ENCODE assay signal across 12 cellular contexts in genomic region chr22:37314315-37315046, GRCh38. TPM values are rescaled to one million over a fixed set of nuclear protein-coding genes. Genes with fewer than 3 reads are reported as not detected.
DNase-seq lines count a peak whose midpoint lies in the region; ATAC-seq, FAIRE-seq and TF ChIP-seq lines count a peak whose summit lies in the region.
"Had no signal": no experiment of that assay in that cellular context is flagged by ENCODE, and none has a peak within 500 bp of the region (broad histone marks: within the 10 kb centered on the region; RNA-seq: fewer than 3 reads in every experiment).

No MANE protein-coding gene starts in this region.

- TF ChIP-seq CTCF in K562 (IDR thresholded peaks at IDR 0.05 in 2 of 3, conservative IDR thresholded peaks at IDR 0.05 in 1 of 3; ENCODE audit: insufficient read depth in 2 of 3, low read depth in 1 of 3, low read length in 3 of 3) (no peak; a peak in 2 of 6 replicates), SK-N-SH (IDR thresholded peaks at IDR 0.05) (no peak)

- TF ChIP-seq RAD21 in K562 (CRISPR knock-in tag; conservative IDR thresholded peaks at IDR 0.05 in 1 of 2, IDR thresholded peaks at IDR 0.05 in 1 of 2) (peak; percentile 20 to 60; a peak in 2 of 4 replicates), SK-N-SH (IDR thresholded peaks at IDR 0.05; ENCODE audit: low read length) (no peak)

- no peak overlapping the region for H2AFZ ChIP-seq in K562 (ENCODE audit: low read depth, low read length)
- no peak overlapping the region for H2AFZ ChIP-seq in SK-N-SH (ENCODE audit: low read depth)
- H2AFZ ChIP-seq: PC-9 had no signal

- H3K27me3 ChIP-seq in K562 (ENCODE audit: control insufficient read depth in 2 of 2, insufficient read depth in 2 of 2, low read length in 2 of 2) (peaks cover 0 to 11% of the 10 kb centered on the region in 2 experiments; a peak in 1 of 5 replicates), SK-N-SH (ENCODE audit: insufficient read depth) (no peaks in the 10 kb centered on the region)
- H3K27me3 ChIP-seq: foreskin keratinocyte had no signal

- 18% methylated on average over 14 of the region's 15 CpGs for WGBS in K562 (ENCODE audit: insufficient coverage, low coverage, missing lambda C conversion rate)
- 81% methylated on average over 3 of the region's 15 CpGs for WGBS in SK-N-SH (ENCODE audit: low lambda C conversion rate)

- no peaks in the 10 kb centered on the region for H3K9me3 ChIP-seq in K562 (replicated peaks; ENCODE audit: control insufficient read depth, insufficient read depth, low read depth, low read length)
- H3K9me3 ChIP-seq in SK-N-SH = no peaks in the 10 kb centered on the region
- H3K9me3 ChIP-seq: HAP-1 had no signal

- BruUV-seq in K562 (replicated peaks; lab: Mats Ljungman, UMichigan) = no TSS peak

- H3K36me3 Mint-ChIP-seq in T-helper 1 cell treated with Interleukin-12 subunit alpha and Interleukin-12 subunit beta and Interleukin-4 antibody, amounts not matched to agents 30 μg/mL and 1 μg/mL, for 36 hours (ENCODE audit: low read depth) = peaks cover 41% of the 10 kb centered on the region
- peaks cover 3% of the 10 kb centered on the region for H3K36me3 Mint-ChIP-seq in stimulated activated naive CD8-positive, alpha-beta T cell treated with anti-CD3 and anti-CD28 coated beads, Interleukin-15, Interleukin-2, amounts not matched to agents 100 ng/mL and 50 ng/mL, for 24 hours (ENCODE audit: low read depth)

- no peak overlapping the region for H3K4me2 ChIP-seq in K562 (ENCODE audit: insufficient read depth, low read length)
- H3K4me2 ChIP-seq in SK-N-SH = no peak overlapping the region
- H3K4me2 ChIP-seq: PC-9 had no signal

- H3K79me2 ChIP-seq in K562 (ENCODE audit: control insufficient read depth, insufficient read depth, low read length) = no peaks in the 10 kb centered on the region
- no peaks in the 10 kb centered on the region for H3K79me2 ChIP-seq in SK-N-SH (ENCODE audit: insufficient read depth)

- ATAC-seq in K562 = no peak
- no peak for ATAC-seq in GM21576 (IDR thresholded peaks at IDR 0.05; ENCODE audit: unreplicated experiment)
- ATAC-seq: foreskin keratinocyte had no signal

- H3K27ac ChIP-seq in K562 (ENCODE audit: extremely low read depth, low read depth, low read length) (no peak overlapping the region), SK-N-SH (ENCODE audit: low read depth in 2 of 2, low read length in 1 of 2) (no peak overlapping the region)
- H3K27ac ChIP-seq: foreskin keratinocyte, PC-9 had no signal

- H3K27me3 Mint-ChIP-seq in T-helper 1 cell treated with Interleukin-12 subunit alpha and Interleukin-12 subunit beta and Interleukin-4 antibody, amounts not matched to agents 30 μg/mL and 1 μg/mL, for 36 hours (ENCODE audit: low read depth) = no peaks in the 10 kb centered on the region
- H3K27me3 Mint-ChIP-seq in stimulated activated naive CD8-positive, alpha-beta T cell treated with anti-CD3 and anti-CD28 coated beads, Interleukin-15, Interleukin-2, amounts not matched to agents 100 ng/mL and 50 ng/mL, for 24 hours = no peaks in the 10 kb centered on the region

- H3F3A ChIP-seq in SK-N-SH (replicated peaks; ENCODE audit: insufficient read depth) = no peaks in the 10 kb centered on the region

- CTCF ChIA-PET in K562 (lab: Yijun Ruan, JAX; ENCODE audit: low intra/inter-chr PET ratio) = interaction anchor here (0.6 kb wide), 1 partner anchor 205 kb away, joined by 6 read pairs; the partner anchor contains the start of gene CARD10
- CTCF ChIA-PET in SK-N-SH (lab: Yijun Ruan, JAX) = interaction anchor here (1.0 to 17.3 kb wide), 8 partner anchors 9 to 253 kb away, joined by 3 to 287 read pairs (median 10); partner anchors contain the start of gene ELFN2

- FAIRE-seq in K562 (lab: Jason Lieb, UNC) = no peak

- no peak for TF ChIP-seq POLR2A in K562 (conservative IDR thresholded peaks at IDR 0.05)

- peak overlapping the region; percentile 91 for H3K27ac Mint-ChIP-seq in T-helper 1 cell treated with Interleukin-12 subunit alpha and Interleukin-12 subunit beta and Interleukin-4 antibody, amounts not matched to agents 30 μg/mL and 1 μg/mL, for 36 hours
- H3K27ac Mint-ChIP-seq in stimulated activated naive CD8-positive, alpha-beta T cell treated with anti-CD3 and anti-CD28 coated beads, Interleukin-15, Interleukin-2, amounts not matched to agents 100 ng/mL and 50 ng/mL, for 24 hours = peak overlapping the region; percentile 72

- H3K4me1 ChIP-seq in K562 (replicated peaks in 1 of 2; ENCODE audit: control insufficient read depth in 2 of 2, insufficient read depth in 2 of 2, low read length in 2 of 2) (peaks cover 8 to 13% of the 10 kb centered on the region in 2 experiments; a peak in 4 of 5 replicates), SK-N-SH (ENCODE audit: control insufficient read depth in 1 of 2, insufficient read depth in 2 of 2, low read depth in 1 of 2, low read length in 1 of 2) (peaks cover 7 to 9% of the 10 kb centered on the region in 2 experiments; a peak in 3 of 4 replicates)
- H3K4me1 ChIP-seq: HAP-1 had no signal

- 0 out of 2 replicates have a peak, but pooled peaks cover 5% of the 10 kb centered on the region for H4K20me1 ChIP-seq in K562 (replicated peaks; ENCODE audit: control insufficient read depth, insufficient read depth, low read length)
- no peaks in the 10 kb centered on the region for H4K20me1 ChIP-seq in SK-N-SH (ENCODE audit: insufficient read depth)

- peaks cover 58% of the 10 kb centered on the region for H3K4me1 Mint-ChIP-seq in T-helper 1 cell treated with Interleukin-12 subunit alpha and Interleukin-12 subunit beta and Interleukin-4 antibody, amounts not matched to agents 30 μg/mL and 1 μg/mL, for 36 hours (ENCODE audit: low read depth)
- peaks cover 64% of the 10 kb centered on the region for H3K4me1 Mint-ChIP-seq in stimulated activated naive CD8-positive, alpha-beta T cell treated with anti-CD3 and anti-CD28 coated beads, Interleukin-15, Interleukin-2, amounts not matched to agents 100 ng/mL and 50 ng/mL, for 24 hours (ENCODE audit: low read depth)

- peak; percentile 58 for DNase-seq in stimulated activated CD4-positive, alpha-beta T cell treated with anti-CD3 and anti-CD28 coated beads, Interleukin-15, amount 100 ng/mL, for 24 hours
- no peak for DNase-seq in stimulated activated CD4-positive, alpha-beta T cell treated with anti-CD3 and anti-CD28 coated beads, Interleukin-2, amount 100 ng/mL, for 48 hours
- no peak for DNase-seq in K562 (ENCODE audit: extremely low read depth in 1 of 4, low spot score in 3 of 4)
- DNase-seq in SIG-M5 (lab: John Stamatoyannopoulos, UW) = no peak
- no peak for DNase-seq in SK-N-SH
- DNase-seq: foreskin keratinocyte, NCI-H1092 treated with DMSO at 0.1 percent for 48 hours, PC-9 had no signal

- H3K9me3 Mint-ChIP-seq in T-helper 1 cell treated with Interleukin-12 subunit alpha and Interleukin-12 subunit beta and Interleukin-4 antibody, amounts not matched to agents 30 μg/mL and 1 μg/mL, for 36 hours = no peaks in the 10 kb centered on the region
- no peaks in the 10 kb centered on the region for H3K9me3 Mint-ChIP-seq in stimulated activated naive CD8-positive, alpha-beta T cell treated with anti-CD3 and anti-CD28 coated beads, Interleukin-15, Interleukin-2, amounts not matched to agents 100 ng/mL and 50 ng/mL, for 24 hours

- no peaks in the 10 kb centered on the region for H3K9me1 ChIP-seq in K562 (ENCODE audit: control insufficient read depth, insufficient read depth, low read length)

- in situ Hi-C loops in K562 (cut with MboI) = no loop called here

- no peaks in the 10 kb centered on the region for H3K9me2 ChIP-seq in SK-N-SH

- H3K36me3 ChIP-seq in K562 (ENCODE audit: control insufficient read depth, insufficient read depth, low read length) = no peaks in the 10 kb centered on the region
- H3K36me3 ChIP-seq in SK-N-SH (replicated peaks in 1 of 2; ENCODE audit: control insufficient read depth in 1 of 2, insufficient read depth in 2 of 2, low read length in 1 of 2) = no peaks in the 10 kb centered on the region
- H3K36me3 ChIP-seq: HAP-1 had no signal

- intact Hi-C loops in K562 (cut with micrococcal nuclease) = no loop called here

- POLR2A ChIA-PET in K562 (lab: Yijun Ruan, JAX) = no interaction called here
- POLR2A ChIA-PET in SK-N-SH (lab: Yijun Ruan, JAX) = no interaction called here

- TF ChIP-seq EP300 in K562 (IDR thresholded peaks at IDR 0.05; ENCODE audit: low read length) (no peak), SK-N-SH (IDR thresholded peaks at IDR 0.05; ENCODE audit: borderline replicate concordance in 1 of 2, low read depth in 1 of 2, low read length in 1 of 2) (no peak)

- H3K4me3 Mint-ChIP-seq in T-helper 1 cell treated with Interleukin-12 subunit alpha and Interleukin-12 subunit beta and Interleukin-4 antibody, amounts not matched to agents 30 μg/mL and 1 μg/mL, for 36 hours = peak overlapping the region; percentile 68
- peak overlapping the region; percentile 31 for H3K4me3 Mint-ChIP-seq in stimulated activated naive CD8-positive, alpha-beta T cell treated with anti-CD3 and anti-CD28 coated beads, Interleukin-15, Interleukin-2, amounts not matched to agents 100 ng/mL and 50 ng/mL, for 24 hours

- H3K4me3 ChIP-seq in K562 = no peak overlapping the region
- no peak overlapping the region for H3K4me3 ChIP-seq in SK-N-SH (ENCODE audit: low read depth in 2 of 2, low read length in 1 of 2)
- H3K4me3 ChIP-seq: HAP-1, PC-9 had no signal

- H3K9ac ChIP-seq in K562 (ENCODE audit: insufficient read depth in 1 of 2, low read depth in 2 of 2, low read length in 2 of 2) (no peak overlapping the region), SK-N-SH (no peak overlapping the region)

TF ChIP-seq in SK-N-SH, 30 proteins besides CTCF, POLR2A, EP300 and RAD21 (continues in another document):
- TF ChIP-seq YY1 (IDR thresholded peaks at IDR 0.05; ENCODE audit: low read depth) = no peak

RNA-seq across cellular contexts. Expression of gene CYTH4, which starts 32.2 kb away (rescaled TPM):
- total RNA-seq in K562 (2011; cell fraction: chromatin; rRNA removed; ENCODE audit: low replicate concordance) = 1.6 and 4.0 TPM in 2 replicates
- 0.39 and 1.7 TPM in 2 replicates for total RNA-seq in K562 (2011; cell fraction: nucleolus; rRNA removed)
- total RNA-seq in K562 (2011; cell fraction: nucleoplasm; rRNA removed) = 1.1 and 1.5 TPM in 2 replicates
- total RNA-seq in K562 (2014; rRNA removed) (0.33 and 0.68 TPM in 2 replicates), K562 (2014; rRNA removed; fragmentation: Illumina TruSeq; extraction: Trizol) (0.10 and 0.18 TPM in 2 replicates), K562 (2015; rRNA removed; fragmentation: Illumina TruSeq; extraction: Trizol) (0.54 and 0.60 TPM in 2 replicates), K562 (2021) (0.58 and 0.75 TPM in 2 replicates)
- polyA plus RNA-seq in K562 (2011; rRNA removed) (2.0 and 2.5 TPM in 2 replicates), K562 (2014; fragmentation: Illumina TruSeq; extraction: Trizol) (0.28 and 0.33 TPM in 2 replicates), K562 (2014; fragmentation: Nextera tagmentation; extraction: Ambion mirVana) (under 1 TPM in 1 of 2 experiments, not detected in 1; 0.03 TPM), K562 (2014; rRNA removed) (0.73 and 1.1 TPM in 2 replicates), SK-N-SH (2012; rRNA removed) (0.03 and 0.07 TPM in 2 replicates)
- polyA plus RNA-seq in K562 (2011; cell fraction: cytosol; rRNA removed) = 1.4 and 2.9 TPM in 2 replicates
- polyA plus RNA-seq in K562 (2011; cell fraction: nucleus; rRNA removed) = 6.2 and 14.7 TPM in 2 replicates
- polyA plus RNA-seq in K562 (2012) = 1.3 and 1.6 TPM in 2 replicates
- 1.7 and 1.8 TPM in 2 replicates for polyA minus RNA-seq in K562 (2011; rRNA and poly(A)+ RNA removed)
- polyA minus RNA-seq in K562 (2011; cell fraction: cytosol; rRNA and poly(A)+ RNA removed) = 1.6 TPM in 1 of 2 replicates, not detected in the other
- 1.6 and 2.6 TPM in 2 replicates for polyA minus RNA-seq in K562 (2011; cell fraction: nucleus; rRNA and poly(A)+ RNA removed)
- polyA plus RNA-seq in SK-N-SH (2012; cell fraction: cytosol; rRNA removed) = 0.01 and 0.04 TPM in 2 replicates
- polyA plus RNA-seq in SK-N-SH (2012; cell fraction: nucleus; rRNA removed) = 0.08 and 0.13 TPM in 2 replicates
- total RNA-seq: PC-9 had no signal
